In the genomic region with DNA sequence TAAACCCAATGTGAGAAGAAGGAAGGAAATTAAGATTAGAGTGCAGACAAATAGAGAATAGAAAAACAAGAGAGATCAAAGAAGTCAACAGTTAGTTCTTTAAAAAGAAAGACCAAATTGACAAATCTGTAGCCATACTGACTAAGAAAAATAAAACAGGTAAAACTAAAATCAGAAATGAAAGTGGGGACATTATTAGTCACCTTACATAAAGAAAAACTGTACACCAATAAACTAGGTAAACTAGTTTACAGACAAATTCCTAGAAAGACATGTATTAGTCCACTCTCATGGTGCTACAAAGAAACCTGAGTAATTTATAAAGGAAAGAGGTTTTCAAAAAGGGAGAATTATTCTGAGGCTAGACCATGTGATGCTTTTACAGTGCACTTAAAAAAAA, we compare ENCODE assay signal across 12 cellular contexts. TPM values are rescaled to one million over a fixed set of nuclear protein-coding genes. Genes with fewer than 3 reads are reported as not detected.
DNase-seq lines count a peak whose midpoint lies in the region; ATAC-seq and TF ChIP-seq lines count a peak whose summit lies in the region.
"Had no signal": no experiment of that assay in that cellular context is flagged by ENCODE, and none has a peak within 500 bp of the region (broad histone marks: within the 10 kb centered on the region; RNA-seq: fewer than 3 reads in every experiment).

No MANE protein-coding gene starts in this region.

- ATAC-seq in activated CD8-positive, alpha-beta T cell treated with anti-CD3 and anti-CD28 coated beads for 36 hours = peak; percentile 88
- no peak for ATAC-seq in activated CD8-positive, alpha-beta T cell treated with anti-CD3 and anti-CD28 coated beads, Interleukin-2, amount 10 ng/mL, durations not matched to agents 7 days and 5 days
- peak; percentile 57 for ATAC-seq in GM21576 (IDR thresholded peaks at IDR 0.05; ENCODE audit: unreplicated experiment)
- ATAC-seq in HG03103 (IDR thresholded peaks at IDR 0.05; ENCODE audit: low read depth, unreplicated experiment) = peak; percentile 61
- ATAC-seq in effector memory CD8-positive, alpha-beta T cell (replicated peaks) = no peak
- no peak for ATAC-seq in naive thymus-derived CD4-positive, alpha-beta T cell
- ATAC-seq: A549 had no signal

- H3K4me1 ChIP-seq in right atrium auricular region = no peaks in the 10 kb centered on the region
- H3K4me1 ChIP-seq in naive thymus-derived CD4-positive, alpha-beta T cell (ENCODE audit: control insufficient read depth in 2 of 2, insufficient read depth in 2 of 2, low read length in 2 of 2) = no peaks in the 10 kb centered on the region
- H3K4me1 ChIP-seq: A549, Peyer's patch had no signal

- H3K4me1 Mint-ChIP-seq in activated CD8-positive, alpha-beta T cell treated with anti-CD3 and anti-CD28 coated beads for 36 hours (ENCODE audit: low read depth) = peaks cover 17% of the 10 kb centered on the region
- peaks cover 7% of the 10 kb centered on the region for H3K4me1 Mint-ChIP-seq in activated CD8-positive, alpha-beta T cell treated with anti-CD3 and anti-CD28 coated beads, Interleukin-2, amount 10 ng/mL, durations not matched to agents 7 days and 5 days (ENCODE audit: low read depth)
- peaks cover 0 to 7% of the 10 kb centered on the region in 2 donors for H3K4me1 Mint-ChIP-seq in effector memory CD8-positive, alpha-beta T cell (ENCODE audit: low read depth in 2 of 2)
- peaks cover 0 to 13% (median 0%) of the 10 kb centered on the region in 7 donors for H3K4me1 Mint-ChIP-seq in naive thymus-derived CD4-positive, alpha-beta T cell

- H3K27me3 Mint-ChIP-seq in activated CD8-positive, alpha-beta T cell treated with anti-CD3 and anti-CD28 coated beads for 36 hours = no peaks in the 10 kb centered on the region
- H3K27me3 Mint-ChIP-seq in activated CD8-positive, alpha-beta T cell treated with anti-CD3 and anti-CD28 coated beads, Interleukin-2, amount 10 ng/mL, durations not matched to agents 7 days and 5 days (ENCODE audit: low read depth) = no peaks in the 10 kb centered on the region
- H3K27me3 Mint-ChIP-seq in effector memory CD8-positive, alpha-beta T cell = no peaks in the 10 kb centered on the region
- no peaks in the 10 kb centered on the region for H3K27me3 Mint-ChIP-seq in naive thymus-derived CD4-positive, alpha-beta T cell

- H3K36me3 ChIP-seq in right atrium auricular region = peaks cover 71% of the 10 kb centered on the region
- H3K36me3 ChIP-seq in naive thymus-derived CD4-positive, alpha-beta T cell (ENCODE audit: control insufficient read depth in 2 of 3, insufficient read depth in 3 of 3, low read length in 3 of 3) = peaks cover 0 to 43% (median under 1%) of the 10 kb centered on the region in 3 experiments

- H3K27me3 ChIP-seq in right atrium auricular region = no peaks in the 10 kb centered on the region
- no peaks in the 10 kb centered on the region for H3K27me3 ChIP-seq in naive thymus-derived CD4-positive, alpha-beta T cell (ENCODE audit: control insufficient read depth in 2 of 2, insufficient read depth in 2 of 2, low read length in 2 of 2)
- H3K27me3 ChIP-seq: Peyer's patch had no signal

- H3K4me3 ChIP-seq in right atrium auricular region = no peak overlapping the region
- no peak overlapping the region for H3K4me3 ChIP-seq in naive thymus-derived CD4-positive, alpha-beta T cell (ENCODE audit: low read length)
- H3K4me3 ChIP-seq: A549, Peyer's patch had no signal

- POLR2A ChIA-PET in activated CD8-positive, alpha-beta T cell treated with anti-CD3 and anti-CD28 coated beads for 36 hours (lab: Charles Lee) = interaction anchor here (1.0 kb wide), 1 partner anchor 347 kb away, joined by 3 read pairs; no protein-coding TSS in a partner anchor
- POLR2A ChIA-PET in activated CD8-positive, alpha-beta T cell treated with anti-CD3 and anti-CD28 coated beads, Interleukin-2, amount 10 ng/mL, durations not matched to agents 7 days and 5 days (lab: Charles Lee) = interaction anchor here (1.3 kb wide), 1 partner anchor 22 kb away, joined by 4 read pairs; a partner anchor contains a TSS
- POLR2A ChIA-PET in naive thymus-derived CD4-positive, alpha-beta T cell (lab: Charles Lee) = no interaction called here

- CTCF ChIA-PET in activated CD8-positive, alpha-beta T cell treated with anti-CD3 and anti-CD28 coated beads for 36 hours (lab: Charles Lee) = interaction anchor here (0.8 kb wide), 1 partner anchor 322 kb away, joined by 3 read pairs; no protein-coding TSS in a partner anchor
- CTCF ChIA-PET in activated CD8-positive, alpha-beta T cell treated with anti-CD3 and anti-CD28 coated beads, Interleukin-2, amount 10 ng/mL, durations not matched to agents 7 days and 5 days (lab: Charles Lee) = no interaction called here
- CTCF ChIA-PET in naive thymus-derived CD4-positive, alpha-beta T cell (lab: Charles Lee) = no interaction called here

- H3K4me3 Mint-ChIP-seq in activated CD8-positive, alpha-beta T cell treated with anti-CD3 and anti-CD28 coated beads for 36 hours = no peak overlapping the region
- H3K4me3 Mint-ChIP-seq in activated CD8-positive, alpha-beta T cell treated with anti-CD3 and anti-CD28 coated beads, Interleukin-2, amount 10 ng/mL, durations not matched to agents 7 days and 5 days = no peak overlapping the region
- no peak overlapping the region for H3K4me3 Mint-ChIP-seq in effector memory CD8-positive, alpha-beta T cell
- H3K4me3 Mint-ChIP-seq in naive thymus-derived CD4-positive, alpha-beta T cell = no peak overlapping the region

- no peaks in the 10 kb centered on the region for H3K9me3 Mint-ChIP-seq in activated CD8-positive, alpha-beta T cell treated with anti-CD3 and anti-CD28 coated beads for 36 hours
- no peaks in the 10 kb centered on the region for H3K9me3 Mint-ChIP-seq in activated CD8-positive, alpha-beta T cell treated with anti-CD3 and anti-CD28 coated beads, Interleukin-2, amount 10 ng/mL, durations not matched to agents 7 days and 5 days (ENCODE audit: insufficient read depth)
- H3K9me3 Mint-ChIP-seq in effector memory CD8-positive, alpha-beta T cell = no peaks in the 10 kb centered on the region
- no peaks in the 10 kb centered on the region for H3K9me3 Mint-ChIP-seq in naive thymus-derived CD4-positive, alpha-beta T cell

- H3K36me3 Mint-ChIP-seq in activated CD8-positive, alpha-beta T cell treated with anti-CD3 and anti-CD28 coated beads for 36 hours (ENCODE audit: low read depth) = peaks cover 45% of the 10 kb centered on the region
- peaks cover 65% of the 10 kb centered on the region for H3K36me3 Mint-ChIP-seq in activated CD8-positive, alpha-beta T cell treated with anti-CD3 and anti-CD28 coated beads, Interleukin-2, amount 10 ng/mL, durations not matched to agents 7 days and 5 days (ENCODE audit: low read depth)
- peaks cover 43% of the 10 kb centered on the region for H3K36me3 Mint-ChIP-seq in effector memory CD8-positive, alpha-beta T cell (ENCODE audit: insufficient read depth)
- peaks cover 26 to 73% (median 59%) of the 10 kb centered on the region in 5 donors for H3K36me3 Mint-ChIP-seq in naive thymus-derived CD4-positive, alpha-beta T cell

- DNase-seq in activated CD8-positive, alpha-beta T cell treated with anti-CD3 and anti-CD28 coated beads for 36 hours = no peak
- DNase-seq in activated CD8-positive, alpha-beta T cell treated with anti-CD3 and anti-CD28 coated beads, Interleukin-2, amount 10 ng/mL, durations not matched to agents 7 days and 5 days = no peak
- DNase-seq in effector memory CD8-positive, alpha-beta T cell = no peak
- DNase-seq in right atrium auricular region (ENCODE audit: low spot score) (no peak), UCSD-AML1 (lab: John Stamatoyannopoulos, UW; ENCODE audit: unreplicated experiment) (no peak)
- no peak for DNase-seq in naive thymus-derived CD4-positive, alpha-beta T cell
- DNase-seq: DMS 273 treated with DMSO at 0.1 percent for 48 hours, KG1, Peyer's patch had no signal

- no peak for TF ChIP-seq CTCF in activated CD8-positive, alpha-beta T cell treated with anti-CD3 and anti-CD28 coated beads for 36 hours (IDR thresholded peaks at IDR 0.05)
- no peak for TF ChIP-seq CTCF in right atrium auricular region (IDR thresholded peaks at IDR 0.05)

- H3K9me3 ChIP-seq in right atrium auricular region = no peaks in the 10 kb centered on the region
- H3K9me3 ChIP-seq in naive thymus-derived CD4-positive, alpha-beta T cell (ENCODE audit: control insufficient read depth in 2 of 3, low read length in 3 of 3) = no peaks in the 10 kb centered on the region
- H3K9me3 ChIP-seq: A549, Peyer's patch had no signal

- H3K27ac Mint-ChIP-seq in activated CD8-positive, alpha-beta T cell treated with anti-CD3 and anti-CD28 coated beads for 36 hours = peak overlapping the region; percentile 76
- no peak overlapping the region for H3K27ac Mint-ChIP-seq in activated CD8-positive, alpha-beta T cell treated with anti-CD3 and anti-CD28 coated beads, Interleukin-2, amount 10 ng/mL, durations not matched to agents 7 days and 5 days
- H3K27ac Mint-ChIP-seq in effector memory CD8-positive, alpha-beta T cell = peak overlapping the region; percentile 2 to 62
- H3K27ac Mint-ChIP-seq in naive thymus-derived CD4-positive, alpha-beta T cell = no peak overlapping the region

- H3K27ac ChIP-seq in right atrium auricular region = no peak overlapping the region
- H3K27ac ChIP-seq in naive thymus-derived CD4-positive, alpha-beta T cell (ENCODE audit: low read depth, low read length) = no peak overlapping the region
- H3K27ac ChIP-seq: A549, Peyer's patch had no signal

- intact Hi-C loops in activated CD8-positive, alpha-beta T cell treated with anti-CD3 and anti-CD28 coated beads for 36 hours (cut with micrococcal nuclease) = no loop called here
- intact Hi-C loops in naive thymus-derived CD4-positive, alpha-beta T cell (cut with micrococcal nuclease) = no loop called here

RNA-seq across cellular contexts. Expression of a gene that starts 22.3 kb away (rescaled TPM):
- 10 to 100 TPM in 1 of 2 experiments, 1 to 10 TPM in 1; 9.8 to 10.1 TPM for total RNA-seq in activated CD8-positive, alpha-beta T cell treated with anti-CD3 and anti-CD28 coated beads for 36 hours
- 10 to 100 TPM; 33.9 to 34.1 TPM for total RNA-seq in activated CD8-positive, alpha-beta T cell treated with anti-CD3 and anti-CD28 coated beads, Interleukin-2, amount 10 ng/mL, durations not matched to agents 7 days and 5 days
- 10 to 100 TPM; 14.6 to 18.4 TPM for total RNA-seq in right atrium auricular region
- total RNA-seq in naive thymus-derived CD4-positive, alpha-beta T cell = 10 to 100 TPM in 4 of 5 experiments, 1 to 10 TPM in 1; 9.9 to 26.8 (median 17.5) TPM
- 10 to 100 TPM; 12.1 to 14.2 TPM for polyA plus RNA-seq in naive thymus-derived CD4-positive, alpha-beta T cell

RNA-seq across cellular contexts. Expression of a gene that starts 22.7 kb away (rescaled TPM):
- 10 to 100 TPM; 15.3 to 17.4 TPM for total RNA-seq in activated CD8-positive, alpha-beta T cell treated with anti-CD3 and anti-CD28 coated beads for 36 hours
- total RNA-seq in activated CD8-positive, alpha-beta T cell treated with anti-CD3 and anti-CD28 coated beads, Interleukin-2, amount 10 ng/mL, durations not matched to agents 7 days and 5 days = 10 to 100 TPM; 20.9 to 23.2 TPM
- 10 to 100 TPM in 1 of 2 donors, 1 to 10 TPM in 1; 9.1 to 10.4 TPM for total RNA-seq in right atrium auricular region
- 10 to 100 TPM in 4 of 5 experiments, 1 to 10 TPM in 1; 8.6 to 14.5 (median 12.7) TPM for total RNA-seq in naive thymus-derived CD4-positive, alpha-beta T cell
- 10 to 100 TPM; 15.6 to 18.6 TPM for polyA plus RNA-seq in naive thymus-derived CD4-positive, alpha-beta T cell

RNA-seq across cellular contexts. Expression of a gene that starts 37.0 kb away (rescaled TPM):
- total RNA-seq in activated CD8-positive, alpha-beta T cell treated with anti-CD3 and anti-CD28 coated beads for 36 hours = not detected
- not detected for total RNA-seq in activated CD8-positive, alpha-beta T cell treated with anti-CD3 and anti-CD28 coated beads, Interleukin-2, amount 10 ng/mL, durations not matched to agents 7 days and 5 days
- 1 to 10 TPM in 1 of 2 donors, under 1 TPM in 1; 0.37 to 1.9 TPM for total RNA-seq in right atrium auricular region
- not detected for total RNA-seq in naive thymus-derived CD4-positive, alpha-beta T cell
- not detected for polyA plus RNA-seq in naive thymus-derived CD4-positive, alpha-beta T cell

Comparison
In these comparisons a context has a peak if more than half of its experiments do, and no peak if none do; other contexts are left out.
1. ATAC-seq: peak in activated CD8-positive, alpha-beta T cell treated with anti-CD3 and anti-CD28 coated beads for 36 hours (single experiment), GM21576 (single experiment) and HG03103 (single experiment); none in activated CD8-positive, alpha-beta T cell treated with anti-CD3 and anti-CD28 coated beads, Interleukin-2, amount 10 ng/mL, durations not matched to agents 7 days and 5 days (single experiment), effector memory CD8-positive, alpha-beta T cell (single experiment) and naive thymus-derived CD4-positive, alpha-beta T cell (single experiment).
2. H3K27ac Mint-ChIP-seq: peak in activated CD8-positive, alpha-beta T cell treated with anti-CD3 and anti-CD28 coated beads for 36 hours (single experiment) and effector memory CD8-positive, alpha-beta T cell (2 of 2); none in activated CD8-positive, alpha-beta T cell treated with anti-CD3 and anti-CD28 coated beads, Interleukin-2, amount 10 ng/mL, durations not matched to agents 7 days and 5 days (single experiment) and naive thymus-derived CD4-positive, alpha-beta T cell (0 of 9).